Comparison of ENCODE assay signal across 22 cellular contexts in the genomic region with DNA sequence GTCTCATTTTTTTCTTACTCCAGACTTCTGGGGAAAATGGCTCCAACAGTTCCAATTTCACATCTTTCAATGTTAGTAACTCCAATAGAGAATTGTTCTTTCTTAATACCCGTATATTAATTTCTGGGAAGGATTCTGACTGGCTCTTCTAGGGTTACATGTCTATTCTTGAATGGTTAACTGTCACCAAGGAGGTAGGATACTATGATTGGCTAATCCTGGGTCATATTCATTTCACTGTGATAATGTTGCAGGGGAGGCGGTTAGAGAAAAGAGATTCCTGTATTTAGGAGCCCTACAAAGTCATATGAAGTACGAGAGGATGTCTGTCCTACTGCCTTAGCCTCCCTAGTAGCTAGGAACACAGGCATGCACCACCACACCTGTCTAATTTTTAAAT.
"Had no signal": no experiment of that assay in that cellular context is flagged by ENCODE, and none has a peak within 500 bp of the region (broad histone marks: within the 10 kb centered on the region; RNA-seq: fewer than 3 reads in every experiment).

No MANE protein-coding gene starts in this region.

- H3K4me3 Mint-ChIP-seq: effector memory CD8-positive, alpha-beta T cell; endodermal cell had no signal

- FAIRE-seq: colon, endometrium, frontal cortex, islet of Langerhans, keratinocyte had no signal

- H3K27me3 Mint-ChIP-seq: effector memory CD8-positive, alpha-beta T cell had no signal

- H3K9me3 Mint-ChIP-seq: effector memory CD8-positive, alpha-beta T cell; endodermal cell had no signal

- H3K9me3 ChIP-seq: esophagus muscularis mucosa, gastroesophageal sphincter, heart left ventricle, left lung, lower lobe of right lung had no signal

- H3K36me3 ChIP-seq: esophagus muscularis mucosa, gastroesophageal sphincter, heart left ventricle, left lung, lower lobe of right lung had no signal

- H3K27ac Mint-ChIP-seq: effector memory CD8-positive, alpha-beta T cell; endodermal cell had no signal

- DNase-seq: effector CD8-positive, alpha-beta T cell; effector memory CD8-positive, alpha-beta T cell; erythroblast; foreskin keratinocyte; heart left ventricle; hippocampal formation; left cardiac atrium; left lung; left ventricle myocardium superior; lower lobe of right lung; mesendoderm; midbrain had no signal

- ATAC-seq: effector memory CD8-positive, alpha-beta T cell; foreskin keratinocyte; gastroesophageal sphincter; heart left ventricle; left cardiac atrium; left lung; left ventricle myocardium superior; lower lobe of right lung had no signal

- H3K4me3 ChIP-seq: coronary artery, esophagus muscularis mucosa, gastroesophageal sphincter, heart left ventricle, left lung, lower lobe of right lung had no signal

- H3K27ac ChIP-seq: coronary artery, epithelial cell of prostate, esophagus muscularis mucosa, foreskin keratinocyte, gastroesophageal sphincter, heart left ventricle, left lung, lower lobe of right lung had no signal

- H3K27me3 ChIP-seq: esophagus muscularis mucosa, foreskin keratinocyte, gastroesophageal sphincter, heart left ventricle, left lung had no signal
